ENCODE assay signal across 20 cellular contexts in genomic region chr3:31936661-31937060, GRCh38. TPM values are rescaled to one million over a fixed set of nuclear protein-coding genes. Genes with fewer than 3 reads are reported as not detected.
A peak's percentile ranks its signal among the peaks of the same experiment; 100 is the strongest.
DNase-seq lines count a peak whose midpoint lies in the region; ATAC-seq, FAIRE-seq and TF ChIP-seq lines count a peak whose summit lies in the region.
"Had no signal": no experiment of that assay in that cellular context is flagged by ENCODE, and none has a peak within 500 bp of the region (broad histone marks: within the 10 kb centered on the region; RNA-seq: fewer than 3 reads in every experiment).

No MANE protein-coding gene starts in this region.

- peaks cover 4% of the 10 kb centered on the region; the same call in 1 of the 2 replicates for H3K36me3 ChIP-seq in RWPE2 (ENCODE audit: low read depth)
- H3K36me3 ChIP-seq in MG63, result no peaks in the 10 kb centered on the region
- H3K36me3 ChIP-seq: colonic mucosa, gastrocnemius medialis, HAP-1, neutrophil, suprapubic skin had no signal

- H3K9me3 ChIP-seq in RWPE2 (ENCODE audit: severe bottlenecking), result no peaks in the 10 kb centered on the region
- H3K9me3 ChIP-seq in MG63, result no peaks in the 10 kb centered on the region
- H3K9me3 ChIP-seq: colonic mucosa, gastrocnemius medialis, HAP-1, neutrophil, suprapubic skin had no signal

- no peak for ATAC-seq in RWPE2 (ENCODE audit: low read depth)
- ATAC-seq: gastrocnemius medialis, left colon had no signal

- peak overlapping the region; percentile 62 for H3K27ac ChIP-seq in RWPE2 (ENCODE audit: poor library complexity, severe bottlenecking)
- H3K27ac ChIP-seq: colonic mucosa, gastrocnemius medialis, neutrophil, suprapubic skin had no signal

- peak; percentile 96 for FAIRE-seq in endometrium (lab: Jason Lieb, UNC)

- no peak for TF ChIP-seq CTCF in RWPE2 (IDR thresholded peaks at IDR 0.05; ENCODE audit: poor library complexity, severe bottlenecking)

- no peak overlapping the region for H3K4me3 ChIP-seq in RWPE2 (ENCODE audit: severe bottlenecking)
- H3K4me3 ChIP-seq in MG63, result no peak overlapping the region
- H3K4me3 ChIP-seq: colonic mucosa, gastrocnemius medialis, HAP-1, suprapubic skin had no signal

- H3K4me1 ChIP-seq in RWPE2 (ENCODE audit: insufficient read depth, poor library complexity, severe bottlenecking), result peaks cover 42% of the 10 kb centered on the region
- H3K4me1 ChIP-seq: colonic mucosa, HAP-1 had no signal

- DNase-seq in NCI-H226 (peak; percentile 89), RWPE2 (ENCODE audit: low spot score) (no peak), renal cortical epithelial cell (ENCODE audit: low read depth) (peak; percentile 39), HK-2 (ENCODE audit: unreplicated experiment) (no peak), MG63 (no peak)
- DNase-seq in activated effector memory CD4-positive, alpha-beta T cell treated with anti-CD3 and anti-CD28 coated beads, Interleukin-2, amount 50 U/mL, for 16 hours, result no peak
- DNase-seq: activated naive CD4-positive, alpha-beta T cell; colonic mucosa; gastrocnemius medialis; left colon; MV-4-11; NCI-H187 treated with DMSO at 0.1 percent for 48 hours; NCI-H446; SIG-M5; stimulated activated CD4-positive, alpha-beta T cell treated with anti-CD3 and anti-CD28 coated beads, Interleukin-4, amount 100 ng/mL, for 1 hour; T-helper 2 cell had no signal

- H3K27me3 ChIP-seq in RWPE2 (ENCODE audit: insufficient read depth, poor library complexity, severe bottlenecking) (no peaks in the 10 kb centered on the region), MG63 (no peaks in the 10 kb centered on the region)
- H3K27me3 ChIP-seq: colonic mucosa, gastrocnemius medialis, neutrophil, suprapubic skin had no signal

RNA-seq across cellular contexts. Expression of gene OSBPL10, which starts 44.4 kb away (rescaled TPM):
- total RNA-seq in renal cortical epithelial cell, result 17.0 and 78.3 TPM in 2 replicates
- 2.5 and 3.7 TPM in 2 replicates for total RNA-seq in MG63 (2014; rRNA removed; shearing (Covaris generic); ENCODE audit: low replicate concordance)

RNA-seq across cellular contexts. Expression of gene ZNF860, which starts 44.9 kb away (rescaled TPM):
- 3.3 and 8.6 TPM in 2 replicates for total RNA-seq in renal cortical epithelial cell
- total RNA-seq in MG63 (2014; rRNA removed; shearing (Covaris generic); ENCODE audit: low replicate concordance), result not detected in 2 replicates

Comparison
In these comparisons a context has a peak if more than half of its experiments do, and no peak if none do; other contexts are left out.
1. DNase-seq: peak in NCI-H226 (single experiment) and renal cortical epithelial cell (single experiment); none in RWPE2 (single experiment), HK-2 (single experiment), activated effector memory CD4-positive, alpha-beta T cell treated with anti-CD3 and anti-CD28 coated beads, Interleukin-2, amount 50 U/mL, for 16 hours (single experiment) and MG63 (single experiment).